In the genomic region with DNA sequence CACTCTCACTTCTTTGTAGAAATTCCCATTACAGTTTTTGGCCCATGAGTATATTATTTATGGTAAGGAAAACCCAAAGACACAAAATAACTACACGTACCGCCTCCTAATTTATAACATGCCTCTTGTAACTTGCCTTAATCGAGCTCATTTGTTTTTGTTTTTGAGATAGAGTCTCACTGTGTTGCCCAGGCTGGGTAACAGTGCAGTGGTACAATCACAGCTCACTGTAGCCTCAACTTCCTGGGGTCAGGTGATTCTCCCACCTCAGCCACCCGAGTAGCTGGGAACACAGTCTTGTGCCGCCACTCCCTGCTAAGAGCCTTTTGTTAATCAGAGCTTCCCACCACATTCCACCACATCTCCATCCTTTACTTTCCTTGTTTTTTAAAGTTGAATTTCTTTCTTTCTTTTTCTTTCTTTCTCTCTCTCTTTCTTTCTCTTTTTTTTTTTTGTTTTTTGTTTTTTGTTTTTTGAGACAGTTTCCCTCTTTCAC, we compare ENCODE assay signal across 28 cellular contexts. TPM values are rescaled to one million over a fixed set of nuclear protein-coding genes. Genes with fewer than 3 reads are reported as not detected.
"Had no signal": no experiment of that assay in that cellular context is flagged by ENCODE, and none has a peak within 500 bp of the region (broad histone marks: within the 10 kb centered on the region; RNA-seq: fewer than 3 reads in every experiment).

No MANE protein-coding gene starts in this region.

- H3K4me1 ChIP-seq: esophagus squamous epithelium, gastroesophageal sphincter, lower lobe of right lung, psoas muscle, spleen, tibial artery, upper lobe of left lung, uterus had no signal

- H3K4me3 Mint-ChIP-seq: mesothelial cell of epicardium; natural killer cell; stimulated activated naive CD8-positive, alpha-beta T cell treated with anti-CD3 and anti-CD28 coated beads, Interleukin-15, Interleukin-2, amounts not matched to agents 100 ng/mL and 50 ng/mL, for 24 hours had no signal

- H3K36me3 ChIP-seq: esophagus squamous epithelium, gastroesophageal sphincter, left ventricle myocardium inferior, lower lobe of right lung, spleen, tibial artery, upper lobe of left lung, uterus had no signal

- H3K4me1 Mint-ChIP-seq: natural killer cell had no signal

- H3K9me3 ChIP-seq: esophagus squamous epithelium, gastroesophageal sphincter, left ventricle myocardium inferior, lower lobe of right lung, psoas muscle, spleen, tibial artery, upper lobe of left lung, uterus had no signal

- DNase-seq: dermis blood vessel endothelial cell; esophagus squamous epithelium; foreskin fibroblast; kidney; left cardiac atrium; left ventricle myocardium inferior; lower lobe of right lung; natural killer cell; psoas muscle; retina; spleen; stimulated activated CD4-positive, alpha-beta T cell treated with anti-CD3 and anti-CD28 coated beads, Interleukin-15, amount 100 ng/mL, for 24 hours; stimulated activated CD4-positive, alpha-beta T cell treated with anti-CD3 and anti-CD28 coated beads, Interleukin-1b, Interleukin-23, amount 100 ng/mL, for 48 hours; stimulated activated CD4-positive, alpha-beta T cell treated with anti-CD3 and anti-CD28 coated beads, Interleukin-4, amount 100 ng/mL, for 24 hours; tibial artery; upper lobe of left lung; uterus had no signal

- FAIRE-seq: kidney had no signal

- H3K36me3 Mint-ChIP-seq: memory B cell; mesothelial cell of epicardium; natural killer cell; stimulated activated memory B cell treated with anti-CD40 and anti-IgM and Interleukin-4, amounts not matched to agents 10 μg/mL and 1 μg/mL and 100 μg/mL, for 72 hours had no signal

- ATAC-seq: gastroesophageal sphincter; left cardiac atrium; lower lobe of right lung; natural killer cell; psoas muscle; sciatic nerve; stimulated activated memory B cell treated with anti-CD40 and anti-IgM and Interleukin-4, amounts not matched to agents 10 μg/mL and 1 μg/mL and 100 μg/mL, for 72 hours had no signal

- H3K27ac ChIP-seq: esophagus squamous epithelium, gastroesophageal sphincter, left ventricle myocardium inferior, lower lobe of right lung, psoas muscle, spleen, tibial artery, upper lobe of left lung, uterus had no signal

- H3K27ac Mint-ChIP-seq: memory B cell; mesothelial cell of epicardium; natural killer cell; stimulated activated memory B cell treated with anti-CD40 and anti-IgM and Interleukin-4, amounts not matched to agents 10 μg/mL and 1 μg/mL and 100 μg/mL, for 72 hours; stimulated activated naive CD8-positive, alpha-beta T cell treated with anti-CD3 and anti-CD28 coated beads, Interleukin-15, Interleukin-2, amounts not matched to agents 100 ng/mL and 50 ng/mL, for 24 hours had no signal

- H3K4me3 ChIP-seq: esophagus squamous epithelium, gastroesophageal sphincter, left ventricle myocardium inferior, lower lobe of right lung, psoas muscle, spleen, tibial artery, upper lobe of left lung, uterus had no signal

- H3K27me3 Mint-ChIP-seq: stimulated activated naive CD8-positive, alpha-beta T cell treated with anti-CD3 and anti-CD28 coated beads, Interleukin-15, Interleukin-2, amounts not matched to agents 100 ng/mL and 50 ng/mL, for 24 hours had no signal

- H3K27me3 ChIP-seq: esophagus squamous epithelium, gastroesophageal sphincter, spleen, tibial artery, upper lobe of left lung, uterus had no signal

- H3K9me3 Mint-ChIP-seq: memory B cell; natural killer cell; stimulated activated memory B cell treated with anti-CD40 and anti-IgM and Interleukin-4, amounts not matched to agents 10 μg/mL and 1 μg/mL and 100 μg/mL, for 72 hours; stimulated activated naive CD8-positive, alpha-beta T cell treated with anti-CD3 and anti-CD28 coated beads, Interleukin-15, Interleukin-2, amounts not matched to agents 100 ng/mL and 50 ng/mL, for 24 hours had no signal

RNA-seq across cellular contexts. Expression of a gene that starts 15.5 kb away (rescaled TPM):
- total RNA-seq: dermis blood vessel endothelial cell, epithelial cell of proximal tubule, esophagus squamous epithelium, kidney, lower lobe of right lung, mesothelial cell of epicardium, mucosa of gallbladder, myocyte, natural killer cell, osteoblast, psoas muscle, spleen, temporal lobe, uterus had no signal
